ENCODE assay signal across 11 cellular contexts in the genomic region with DNA sequence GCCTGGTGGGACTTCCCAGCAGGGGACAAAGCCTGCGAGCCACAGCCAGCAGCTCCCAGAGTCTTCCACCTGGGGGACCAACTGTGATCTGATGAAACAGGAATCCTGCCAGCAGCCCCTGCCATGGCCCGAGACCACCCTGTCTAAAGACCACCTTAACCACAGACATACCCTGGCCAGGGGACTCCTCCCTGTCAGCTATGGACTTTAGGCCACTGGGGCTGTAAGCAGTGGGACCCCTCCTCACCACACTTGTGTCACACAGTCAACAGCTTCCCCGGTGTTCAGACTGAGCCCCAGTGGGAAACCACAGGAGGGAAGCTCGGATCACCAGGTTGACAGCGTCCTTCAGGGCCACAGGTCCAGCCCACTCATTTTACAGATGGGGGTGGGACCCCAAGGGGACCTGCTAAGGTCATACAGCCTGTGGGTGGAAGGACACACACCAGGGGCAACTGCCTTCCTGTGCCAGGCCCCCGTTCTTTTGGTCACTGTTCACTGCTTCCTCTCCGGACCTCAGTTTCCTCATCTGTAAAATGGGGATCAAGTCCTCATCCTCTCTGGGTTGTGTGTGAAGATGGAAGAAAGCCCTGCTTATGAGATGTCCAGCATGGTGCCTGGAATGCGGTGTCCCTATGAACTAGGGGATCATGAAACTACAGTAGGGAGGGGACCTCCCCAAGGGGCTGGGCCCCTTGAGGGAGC. TPM values are rescaled to one million over a fixed set of nuclear protein-coding genes. Genes with fewer than 3 reads are reported as not detected.
DNase-seq lines count a peak whose midpoint lies in the region; ATAC-seq and TF ChIP-seq lines count a peak whose summit lies in the region.
"Had no signal": no experiment of that assay in that cellular context is flagged by ENCODE, and none has a peak within 500 bp of the region (broad histone marks: within the 10 kb centered on the region; RNA-seq: fewer than 3 reads in every experiment).

No MANE protein-coding gene starts in this region.

- in situ Hi-C loops in mammary epithelial cell (cut with MboI; ENCODE audit: low sequenced_read_pairs in 2 of 2) = loop anchor here in 1 of 2 donors (5.0 kb wide), 2 partner anchors 38 to 67 kb away; no protein-coding TSS in a partner anchor

- peak overlapping the region; percentile 80 for H3K4me2 ChIP-seq in mammary epithelial cell (ENCODE audit: insufficient read depth, low read depth, low read length)

- H3K79me2 ChIP-seq in mammary epithelial cell (ENCODE audit: insufficient read depth, low read length) = peaks cover 99% of the 10 kb centered on the region

- H3K27me3 ChIP-seq in mammary epithelial cell (ENCODE audit: insufficient read depth, low read length) (no peaks in the 10 kb centered on the region), tibial artery (no peaks in the 10 kb centered on the region)

- peaks cover 44% of the 10 kb centered on the region for H3K36me3 ChIP-seq in mammary epithelial cell (ENCODE audit: insufficient read depth, low read length)
- peaks cover 89% of the 10 kb centered on the region for H3K36me3 ChIP-seq in mesodermal cell (ENCODE audit: control insufficient read depth, insufficient read depth, low read length)
- peaks cover 0 to 19% (median 18%) of the 10 kb centered on the region in 3 donors for H3K36me3 ChIP-seq in tibial artery
- H3K36me3 ChIP-seq in mucosa of descending colon (ENCODE audit: low read depth) = no peaks in the 10 kb centered on the region

- DNase-seq in HuH-7.5 (ENCODE audit: low spot score) = peak; percentile 55
- DNase-seq in mammary epithelial cell = no peak
- no peak for DNase-seq in tibial artery
- DNase-seq in HCEC 1CT = no peak
- no peak for DNase-seq in mucosa of descending colon
- DNase-seq in posterior cingulate gyrus = no peak
- no peak for DNase-seq in activated naive CD8-positive, alpha-beta T cell treated with anti-CD3 and anti-CD28 coated beads, Interleukin-2, amount 50 U/mL, for 24 hours
- DNase-seq: NCI-H524 treated with DMSO at 0.1 percent for 48 hours had no signal

- H3K4me3 ChIP-seq in mammary epithelial cell (replicated peaks in 1 of 3; ENCODE audit: insufficient read depth in 1 of 3, low read depth in 2 of 3, low read length in 3 of 3) = peak overlapping the region in 1 of 3 experiments; percentile 9
- no peak overlapping the region for H3K4me3 ChIP-seq in mesodermal cell (ENCODE audit: extremely low read depth, insufficient read depth, low read length, poor library complexity, severe bottlenecking)
- H3K4me3 ChIP-seq in tibial artery = no peak overlapping the region
- no peak overlapping the region for H3K4me3 ChIP-seq in mucosa of descending colon

- H3K4me1 ChIP-seq in mammary epithelial cell (ENCODE audit: insufficient read depth, low read length) = peaks cover 96% of the 10 kb centered on the region
- H3K4me1 ChIP-seq in mesodermal cell (ENCODE audit: control insufficient read depth, insufficient read depth, low read length, poor library complexity, severe bottlenecking) = peaks cover 89% of the 10 kb centered on the region
- peaks cover 0 to 77% (median 60%) of the 10 kb centered on the region in 4 donors for H3K4me1 ChIP-seq in tibial artery
- H3K4me1 ChIP-seq in mucosa of descending colon (ENCODE audit: low read depth) = peaks cover 27% of the 10 kb centered on the region

- H3K4me3 Mint-ChIP-seq in activated naive CD8-positive, alpha-beta T cell treated with anti-CD3 and anti-CD28 coated beads, Interleukin-2, amount 50 U/mL, for 24 hours = no peak overlapping the region
- H3K4me3 Mint-ChIP-seq: nephron progenitor cell had no signal

- H3K4me1 Mint-ChIP-seq in activated naive CD8-positive, alpha-beta T cell treated with anti-CD3 and anti-CD28 coated beads, Interleukin-2, amount 50 U/mL, for 24 hours = peaks cover 23% of the 10 kb centered on the region

- TF ChIP-seq CTCF in mammary epithelial cell (conservative IDR thresholded peaks at IDR 0.05 in 1 of 2, IDR thresholded peaks at IDR 0.05 in 1 of 2; ENCODE audit: extremely low read depth in 1 of 2, insufficient read depth in 1 of 2, low read depth in 1 of 2, low read length in 2 of 2) (no peak), tibial artery (IDR thresholded peaks at IDR 0.05) (no peak), mucosa of descending colon (IDR thresholded peaks at IDR 0.05) (no peak)

- no peak for ATAC-seq in mucosa of descending colon
- no peak for ATAC-seq in activated naive CD8-positive, alpha-beta T cell treated with anti-CD3 and anti-CD28 coated beads, Interleukin-2, amount 50 U/mL, for 24 hours

- H3K27ac Mint-ChIP-seq in activated naive CD8-positive, alpha-beta T cell treated with anti-CD3 and anti-CD28 coated beads, Interleukin-2, amount 50 U/mL, for 24 hours = no peak overlapping the region
- H3K27ac Mint-ChIP-seq: nephron progenitor cell had no signal

- WGBS in mammary epithelial cell (ENCODE audit: low coverage, missing lambda C conversion rate) = 51% methylated on average over 6 of the region's 8 CpGs
- 86 to 88% methylated on average over 3 to 7 of the region's 8 CpGs for WGBS in mesodermal cell (ENCODE audit: insufficient coverage in 2 of 2), 2 experiments

- dilution Hi-C loops in mammary epithelial cell (cut with HindIII; ENCODE audit: low sequenced_read_pairs) = no loop called here

- TSS peak; percentile 47 for BruUV-seq in mammary epithelial cell (replicated peaks; lab: Mats Ljungman, UMichigan)

- CTCF ChIA-PET in mammary epithelial cell (lab: Charles Lee; ENCODE audit: low non-redundant PET) = interaction anchor here (0.6 kb wide), 1 partner anchor 219 kb away, joined by 3 read pairs; no protein-coding TSS in a partner anchor

- no peaks in the 10 kb centered on the region for H3K9me3 Mint-ChIP-seq in activated naive CD8-positive, alpha-beta T cell treated with anti-CD3 and anti-CD28 coated beads, Interleukin-2, amount 50 U/mL, for 24 hours
- H3K9me3 Mint-ChIP-seq: nephron progenitor cell had no signal

- peaks cover 9% of the 10 kb centered on the region for H3K27me3 Mint-ChIP-seq in activated naive CD8-positive, alpha-beta T cell treated with anti-CD3 and anti-CD28 coated beads, Interleukin-2, amount 50 U/mL, for 24 hours

- intact Hi-C loops in mammary epithelial cell (cut with micrococcal nuclease) (loop anchor here (1.0 to 5.0 kb wide), 4 partner anchors 29 to 98 kb away; no protein-coding TSS in a partner anchor), tibial artery (cut with DNase I; ENCODE audit: low total_unique reads) (loop anchor here (5.0 kb wide), 1 partner anchor 67 kb away; no protein-coding TSS in a partner anchor), mucosa of descending colon (cut with DNase I, micrococcal nuclease) (no loop called here), posterior cingulate gyrus (cut with DNase I) (no loop called here)

- peak overlapping the region; percentile 66 for H3K27ac ChIP-seq in mammary epithelial cell (ENCODE audit: insufficient read depth, low read depth, low read length)
- peak overlapping the region; percentile 99 for H3K27ac ChIP-seq in mesodermal cell (ENCODE audit: low read depth, low read length, severe bottlenecking)
- peak overlapping the region; percentile 76 for H3K27ac ChIP-seq in tibial artery

- H4K20me1 ChIP-seq in mammary epithelial cell (ENCODE audit: insufficient read depth, low read length) = peaks cover 7% of the 10 kb centered on the region

- peak overlapping the region; percentile 12 for H3K9ac ChIP-seq in mammary epithelial cell (ENCODE audit: insufficient read depth, low read length)

- H2AFZ ChIP-seq in mammary epithelial cell (ENCODE audit: low read depth, low read length) = no peak overlapping the region

- H3K9me3 ChIP-seq in mammary epithelial cell (replicated peaks; ENCODE audit: insufficient read depth, low read length) (no peaks in the 10 kb centered on the region), mesodermal cell (ENCODE audit: control insufficient read depth, low read length) (no peaks in the 10 kb centered on the region), tibial artery (no peaks in the 10 kb centered on the region), mucosa of descending colon (no peaks in the 10 kb centered on the region)

- H3K36me3 Mint-ChIP-seq in activated naive CD8-positive, alpha-beta T cell treated with anti-CD3 and anti-CD28 coated beads, Interleukin-2, amount 50 U/mL, for 24 hours (ENCODE audit: low read depth) = no peaks in the 10 kb centered on the region

RNA-seq across cellular contexts. Expression of a gene that starts 11.4 kb away (rescaled TPM):
- total RNA-seq in mammary epithelial cell (100 to 1,000 TPM in 1 of 2 donors, 10 to 100 TPM in 1; 77.3 to 181 TPM), mucosa of descending colon (10 to 100 TPM; 36.8 to 43.5 (median 43.5) TPM)
- 91.7 TPM for polyA plus RNA-seq in mammary epithelial cell
- 181 TPM for polyA minus RNA-seq in mammary epithelial cell
- 89.4 TPM for polyA plus RNA-seq in mesodermal cell (2013, experiment 1 of 2)
- polyA plus RNA-seq in mesodermal cell (2013, experiment 2 of 2) = 69.9 TPM
- total RNA-seq: T-helper 1 cell treated with Interleukin-12 subunit alpha and Interleukin-12 subunit beta and Interleukin-4 antibody, amounts not matched to agents 30 ng/mL and 1 ng/mL, for 36 hours had no signal

Comparison
In these comparisons a context has a peak if more than half of its experiments do, and no peak if none do; other contexts are left out.
1. intact Hi-C loops: an anchor here in mammary epithelial cell (1.0 to 5.0 kb wide) and tibial artery (5.0 kb wide); none called in mucosa of descending colon and posterior cingulate gyrus.